10 cellular contexts compared by ENCODE assay signal in genomic region chr9:73176450-73176875, GRCh38. TPM values are rescaled to one million over a fixed set of nuclear protein-coding genes. Genes with fewer than 3 reads are reported as not detected.
DNase-seq lines count a peak whose midpoint lies in the region; ATAC-seq, FAIRE-seq and TF ChIP-seq lines count a peak whose summit lies in the region.
"Had no signal": no experiment of that assay in that cellular context is flagged by ENCODE, and none has a peak within 500 bp of the region (broad histone marks: within the 10 kb centered on the region; RNA-seq: fewer than 3 reads in every experiment).

No MANE protein-coding gene starts in this region.

- peaks cover 13% of the 10 kb centered on the region for H3K4me1 Mint-ChIP-seq in T-helper 17 cell

- POLR2A ChIA-PET in RWPE1 (lab: Yijun Ruan, JAX; ENCODE audit: low non-redundant PET) = no interaction called here

- no peaks in the 10 kb centered on the region for H3K36me3 Mint-ChIP-seq in T-helper 17 cell (ENCODE audit: low read depth)

- H3K9me3 ChIP-seq in skeletal muscle satellite cell (replicated peaks; ENCODE audit: low read length) = no peaks in the 10 kb centered on the region
- no peaks in the 10 kb centered on the region for H3K9me3 ChIP-seq in T-helper 17 cell (ENCODE audit: control insufficient read depth, low read length, poor library complexity, severe bottlenecking)

- ATAC-seq in T-helper 17 cell = no peak
- ATAC-seq: naive thymus-derived CD4-positive, alpha-beta T cell had no signal

- H3K9ac ChIP-seq in skeletal muscle satellite cell (ENCODE audit: low read depth, low read length) = no peak overlapping the region

- H3K4me3 ChIP-seq in epithelial cell of esophagus (ENCODE audit: low read length) (no peak overlapping the region), skeletal muscle satellite cell (ENCODE audit: low read length) (no peak overlapping the region)

- H3K27ac Mint-ChIP-seq in T-helper 17 cell = no peak overlapping the region
- H3K27ac Mint-ChIP-seq: naive thymus-derived CD4-positive, alpha-beta T cell had no signal

- TF ChIP-seq POLR2A in H54 (IDR thresholded peaks at IDR 0.05; ENCODE audit: low read depth, low read length) = no peak

- H3K36me3 ChIP-seq in skeletal muscle satellite cell (ENCODE audit: insufficient read depth, low read length) = peaks cover under 1% of the 10 kb centered on the region

- H3K27me3 ChIP-seq in skeletal muscle satellite cell (ENCODE audit: control insufficient read depth, insufficient read depth, low read length) = no peaks in the 10 kb centered on the region

- DNase-seq in H54 (ENCODE audit: insufficient read length, low spot score) (peak; percentile 60), RWPE1 (ENCODE audit: low spot score) (peak; percentile 66), epithelial cell of esophagus (ENCODE audit: low read depth) (peak; percentile 82), cardiac septum (ENCODE audit: low spot score) (no peak), T-helper 17 cell (no peak), NCI-H187 (lab: John Stamatoyannopoulos, UW) (no peak)
- DNase-seq: naive thymus-derived CD4-positive, alpha-beta T cell; NCI-H774; T-helper 2 cell had no signal

- CTCF ChIA-PET in RWPE1 (lab: Yijun Ruan, JAX) = interaction anchor here (0.6 to 3.4 kb wide), 5 partner anchors 59 to 582 kb away, joined by 3 to 23 read pairs (median 4); no protein-coding TSS in a partner anchor

- H3K4me2 ChIP-seq in skeletal muscle satellite cell (ENCODE audit: low read length) = peak overlapping the region; percentile 5

- H3K27me3 Mint-ChIP-seq in T-helper 17 cell = no peaks in the 10 kb centered on the region
- H3K27me3 Mint-ChIP-seq: naive thymus-derived CD4-positive, alpha-beta T cell had no signal

- peak overlapping the region; percentile 42; the same call in 1 of the 2 replicates for H3K27ac ChIP-seq in RWPE1

- peaks cover 29% of the 10 kb centered on the region for H3K4me1 ChIP-seq in skeletal muscle satellite cell (ENCODE audit: control insufficient read depth, insufficient read depth, low read length)

- peak; percentile 100 for FAIRE-seq in H54 (lab: Jason Lieb, UNC)

- intact Hi-C loops in cardiac septum (cut with DNase I) = no loop called here

- no peak for TF ChIP-seq CTCF in RWPE1 (conservative IDR thresholded peaks at IDR 0.05; ENCODE audit: low read depth)
- no peak for TF ChIP-seq CTCF in epithelial cell of esophagus (IDR thresholded peaks at IDR 0.05; ENCODE audit: insufficient read depth, low read depth, low read length, missing control alignments)

- H3K4me3 Mint-ChIP-seq in T-helper 17 cell = no peak overlapping the region
- H3K4me3 Mint-ChIP-seq: naive thymus-derived CD4-positive, alpha-beta T cell had no signal

RNA-seq across cellular contexts. Expression of gene ANXA1, which starts 24.8 kb away (rescaled TPM):
- total RNA-seq in skeletal muscle satellite cell (2012; rRNA removed) = 997 and 1,049 TPM in 2 replicates
- total RNA-seq in cardiac septum (42.7 TPM), T-helper 17 cell (100 to 1,000 TPM; 553 to 928 TPM)

Comparison
In these comparisons a context has a peak if more than half of its experiments do, and no peak if none do; other contexts are left out.
1. DNase-seq: peak in H54 (single experiment), RWPE1 (single experiment) and epithelial cell of esophagus (single experiment); none in cardiac septum (single experiment), T-helper 17 cell (0 of 3) and NCI-H187 (0 of 2).
2. RNA of gene ANXA1, which starts 24.8 kb away (total RNA-seq): 553 to 928 TPM in T-helper 17 cell; 42.7 TPM in cardiac septum (single experiment); every median in the first group is over 10 times any median in the second.